Comparison of ENCODE assay signal across 9 cellular contexts in the genomic region with DNA sequence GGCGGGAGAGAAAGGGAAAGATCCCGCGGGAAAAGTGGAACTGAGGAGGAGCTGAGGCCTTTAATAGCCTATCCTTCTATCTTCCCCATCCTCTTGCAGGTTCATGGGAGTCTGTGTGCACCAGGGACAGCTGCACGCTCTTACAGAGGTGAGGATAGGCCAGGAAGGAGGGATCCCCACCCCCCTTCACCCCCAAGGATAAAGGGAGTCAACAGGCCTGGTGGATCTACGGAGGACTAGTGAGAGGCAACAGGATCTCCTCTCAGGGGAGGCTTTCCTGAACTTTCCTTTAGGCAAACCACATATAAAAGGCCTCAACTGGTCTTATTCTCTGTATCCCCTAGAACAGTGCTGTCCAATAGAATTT. TPM values are rescaled to one million over a fixed set of nuclear protein-coding genes. Genes with fewer than 3 reads are reported as not detected.
DNase-seq lines count a peak whose midpoint lies in the region; TF ChIP-seq lines count a peak whose summit lies in the region.
"Had no signal": no experiment of that assay in that cellular context is flagged by ENCODE, and none has a peak within 500 bp of the region (broad histone marks: within the 10 kb centered on the region; RNA-seq: fewer than 3 reads in every experiment).

No MANE protein-coding gene starts in this region.

- DNase-seq in GM03348 (ENCODE audit: low spot score) (peak; percentile 29), trophoblast cell (no peak), cerebellum (ENCODE audit: low spot score) (no peak), NCI-H774 (lab: John Stamatoyannopoulos, UW) (no peak)
- DNase-seq in activated CD4-positive, CD25-positive, alpha-beta regulatory T cell treated with anti-CD3 and anti-CD28 coated beads, Interleukin-2, amount 50 U/mL, for 72 hours: no peak
- DNase-seq in activated effector memory CD4-positive, alpha-beta T cell treated with anti-CD3 and anti-CD28 coated beads, Interleukin-2, amount 50 U/mL, for 16 hours: no peak

- H3K4me3 ChIP-seq in OCI-LY3 (ENCODE audit: low read length) (peak overlapping the region; percentile 78), esophagus (ENCODE audit: low read depth in 1 of 2, low read length in 2 of 2) (peak overlapping the region; percentile 56 to 73), trophoblast cell (ENCODE audit: low read depth, low read length) (peak overlapping the region; percentile 84)

- H3K4me2 ChIP-seq in OCI-LY3 (ENCODE audit: low read length) (peak overlapping the region; percentile 88), trophoblast cell (ENCODE audit: low read length) (peak overlapping the region; percentile 90)

- no peak overlapping the region for H3K27ac ChIP-seq in OCI-LY3 (ENCODE audit: low read length)
- H3K27ac ChIP-seq in esophagus (ENCODE audit: low read depth in 2 of 2, low read length in 1 of 2): peak overlapping the region in 1 of 2 donors; percentile 69
- no peak overlapping the region for H3K27ac ChIP-seq in trophoblast cell (ENCODE audit: low read depth, low read length)

- peaks cover 15% of the 10 kb centered on the region for H3K36me3 ChIP-seq in OCI-LY3 (replicated peaks; ENCODE audit: low read depth, low read length)
- peaks cover 0 to 21% of the 10 kb centered on the region in 2 donors for H3K36me3 ChIP-seq in esophagus (ENCODE audit: control insufficient read depth in 2 of 2, insufficient read depth in 2 of 2, low read length in 1 of 2)
- H3K36me3 ChIP-seq in trophoblast cell (ENCODE audit: control insufficient read depth in 1 of 2, insufficient read depth in 2 of 2, low read length in 2 of 2): peaks cover 29 to 36% of the 10 kb centered on the region in 2 experiments

- H2BK12ac ChIP-seq in trophoblast cell (ENCODE audit: low read length): no peak overlapping the region

- H3K4me1 ChIP-seq in OCI-LY3 (ENCODE audit: low read length): peaks cover 15% of the 10 kb centered on the region
- H3K4me1 ChIP-seq in esophagus (ENCODE audit: control insufficient read depth in 2 of 2, insufficient read depth in 2 of 2, low read length in 1 of 2): peaks cover 0 to 6% of the 10 kb centered on the region in 2 donors
- H3K4me1 ChIP-seq in trophoblast cell (ENCODE audit: control insufficient read depth in 1 of 2, insufficient read depth in 2 of 2, low read length in 2 of 2): peaks cover 11 to 16% of the 10 kb centered on the region in 2 experiments

- no peak overlapping the region for H4K12ac ChIP-seq in trophoblast cell (ENCODE audit: low read depth, low read length)

- H3K27me3 ChIP-seq in OCI-LY3 (ENCODE audit: low read depth, low read length) (no peaks in the 10 kb centered on the region), esophagus (ENCODE audit: control insufficient read depth in 1 of 2, insufficient read depth in 2 of 2, low read length in 2 of 2) (no peaks in the 10 kb centered on the region), trophoblast cell (ENCODE audit: insufficient read depth, low read length) (no peaks in the 10 kb centered on the region)

- H4K20me1 ChIP-seq in OCI-LY3 (ENCODE audit: insufficient read depth, low read length): no peaks in the 10 kb centered on the region

- peak overlapping the region; percentile 61 for H3K9ac ChIP-seq in OCI-LY3 (ENCODE audit: low read length)
- H3K9ac ChIP-seq in trophoblast cell (ENCODE audit: low read length): peak overlapping the region; percentile 75

- peak overlapping the region; percentile 43 for H3K14ac ChIP-seq in trophoblast cell (ENCODE audit: low read length)

- H3K9me3 ChIP-seq in OCI-LY3 (ENCODE audit: insufficient read depth, low read length) (no peaks in the 10 kb centered on the region), esophagus (ENCODE audit: control insufficient read depth in 2 of 2, insufficient read depth in 1 of 2, low read depth in 1 of 2, low read length in 1 of 2) (no peaks in the 10 kb centered on the region), trophoblast cell (ENCODE audit: insufficient read depth, low read depth, low read length) (peaks cover 1% of the 10 kb centered on the region)

- H3K79me2 ChIP-seq in OCI-LY3 (ENCODE audit: low read length): peaks cover 5% of the 10 kb centered on the region; the same call in 1 of the 2 replicates
- peaks cover 5% of the 10 kb centered on the region for H3K79me2 ChIP-seq in trophoblast cell (ENCODE audit: control insufficient read depth, insufficient read depth, low read length, poor library complexity)

- 5 to 9% methylated on average over 5 of the region's 5 CpGs for WGBS in esophagus, 2 donors
- no CpG with 5 or more reads among the region's 5 CpGs for WGBS in trophoblast cell (ENCODE audit: extremely low coverage, insufficient coverage, insufficient read length)

- H2AK5ac ChIP-seq in trophoblast cell (ENCODE audit: low read length): no peak overlapping the region

- H2AFZ ChIP-seq in OCI-LY3 (ENCODE audit: low read depth, low read length): no peak overlapping the region
- no peak overlapping the region for H2AFZ ChIP-seq in trophoblast cell (ENCODE audit: insufficient read depth, low read length, poor library complexity)

- peak overlapping the region; percentile 16 for H3K18ac ChIP-seq in trophoblast cell (ENCODE audit: low read length)

- no peak for TF ChIP-seq CTCF in OCI-LY3 (IDR thresholded peaks at IDR 0.05; ENCODE audit: low read depth, low read length)

- H3K79me1 ChIP-seq in trophoblast cell (ENCODE audit: low read length): peaks cover 9% of the 10 kb centered on the region

- no peak overlapping the region for H2BK120ac ChIP-seq in trophoblast cell (ENCODE audit: insufficient read depth, low read length, poor library complexity)

- no peak overlapping the region for H4K91ac ChIP-seq in trophoblast cell (ENCODE audit: low read depth, low read length)

- no peak overlapping the region for H3K4ac ChIP-seq in trophoblast cell (ENCODE audit: low read depth, low read length)

- no peak overlapping the region for H4K8ac ChIP-seq in trophoblast cell (ENCODE audit: low read depth, low read length)

- no peak overlapping the region for H3K23ac ChIP-seq in trophoblast cell (ENCODE audit: low read length)

- no peak overlapping the region for H2BK5ac ChIP-seq in trophoblast cell (ENCODE audit: low read depth, low read length, poor library complexity)

RNA-seq across cellular contexts. Expression of gene TESK1, which starts 1.1 kb away (rescaled TPM):
- 10 to 100 TPM; 15.3 to 22.7 TPM for polyA plus RNA-seq in esophagus
- 29.2 and 29.7 TPM in 2 replicates for polyA plus RNA-seq in trophoblast cell (2013)
- total RNA-seq in cerebellum: 14.8 TPM

RNA-seq across cellular contexts. Expression of gene CD72, which starts 12.1 kb away (rescaled TPM):
- under 1 TPM; 0.26 to 0.29 TPM for polyA plus RNA-seq in esophagus
- polyA plus RNA-seq in trophoblast cell (2013): 2.1 TPM in 2 replicates
- total RNA-seq in cerebellum: 1.3 TPM

RNA-seq across cellular contexts. Expression of gene SIT1, which starts 44.6 kb away (rescaled TPM):
- under 1 TPM; 0.75 to 0.88 TPM for polyA plus RNA-seq in esophagus
- polyA plus RNA-seq in trophoblast cell (2013): 0.06 TPM in 1 of 2 replicates, not detected in the other
- total RNA-seq in cerebellum: not detected
- total RNA-seq: SK-MEL-5 had no signal

RNA-seq across cellular contexts. Expression of gene RMRP, which starts 51.7 kb away (rescaled TPM):
- polyA plus RNA-seq in esophagus: 100 to 1,000 TPM in 1 of 2 donors, 1 to 10 TPM in 1; 3.3 to 333 TPM
- 3.3 and 5.7 TPM in 2 replicates for polyA plus RNA-seq in trophoblast cell (2013)
- 172,488 TPM for total RNA-seq in cerebellum

RNA-seq across cellular contexts. Expression of gene CCDC107, which starts 52.0 kb away (rescaled TPM):
- polyA plus RNA-seq in esophagus: 10 to 100 TPM; 17.3 to 21.1 TPM
- polyA plus RNA-seq in trophoblast cell (2013): 10.1 and 10.2 TPM in 2 replicates
- total RNA-seq in cerebellum: 8.9 TPM
